1 cellular context compared by ENCODE assay signal in genomic region chr3:17182158-17182557, GRCh38.
TF ChIP-seq lines count a peak whose summit lies in the region.

No MANE protein-coding gene starts in this region.

TF ChIP-seq in GM12878, 131 proteins besides CTCF, POLR2A, EP300 and RAD21 (continued from another document and continues in another):
- TF ChIP-seq CUX1 (IDR thresholded peaks at IDR 0.05; ENCODE audit: insufficient replicate concordance, low read depth, low read length) (peak; percentile 85), TCF3 (IDR thresholded peaks at IDR 0.05; ENCODE audit: borderline replicate concordance, insufficient read depth, low read depth, low read length) (peak; percentile 87), POU2F2 (IDR thresholded peaks at IDR 0.05; ENCODE audit: borderline replicate concordance, low read depth, low read length) (peak; percentile 75; the same call in 1 of the 3 replicates), NFIC (IDR thresholded peaks at IDR 0.05; ENCODE audit: low read depth, low read length) (peak; percentile 96), E2F8 (IDR thresholded peaks at IDR 0.05; ENCODE audit: low read depth, partially characterized antibody) (peak; percentile 42), NR2F1 (conservative IDR thresholded peaks at IDR 0.05) (peak; percentile 16; the same call in 1 of the 2 replicates), FOXK2 (IDR thresholded peaks at IDR 0.05) (no peak), RFX5 (IDR thresholded peaks at IDR 0.05; ENCODE audit: low read depth, low read length) (no peak), MEF2A (IDR thresholded peaks at IDR 0.05; ENCODE audit: insufficient read depth, low read depth, low read length) (peak; percentile 92), ZSCAN29 (IDR thresholded peaks at IDR 0.05) (no peak), SREBF2 (IDR thresholded peaks at IDR 0.05; ENCODE audit: low read length) (no peak), FOS (IDR thresholded peaks at IDR 0.05; ENCODE audit: borderline replicate concordance, extremely low read depth, insufficient read length) (no peak), FOXM1 (IDR thresholded peaks at IDR 0.05; ENCODE audit: low read depth, low read length) (peak; percentile 95), IKZF1 (conservative IDR thresholded peaks at IDR 0.05) (peak; percentile 95), DPF2 (IDR thresholded peaks at IDR 0.05) (peak; percentile 90), CBX5 (IDR thresholded peaks at IDR 0.05; ENCODE audit: low read depth) (0 out of 2 replicates have a peak, but pooled peaks have one; percentile 64), SPI1 (IDR thresholded peaks at IDR 0.05; ENCODE audit: borderline replicate concordance, insufficient read depth, low read depth, low read length) (no peak), JUNB (IDR thresholded peaks at IDR 0.05) (peak; percentile 47), RUNX3 (IDR thresholded peaks at IDR 0.05; ENCODE audit: low read length) (peak; percentile 99), CHD4 (IDR thresholded peaks at IDR 0.05) (no peak), BACH1 (IDR thresholded peaks at IDR 0.05; ENCODE audit: borderline replicate concordance) (peak; percentile 70; the same call in 1 of the 2 replicates), ATF2 (IDR thresholded peaks at IDR 0.05; ENCODE audit: low read length) (peak; percentile 89), NR2C2 (IDR thresholded peaks at IDR 0.05; ENCODE audit: borderline replicate concordance, control insufficient read depth, insufficient read length, low read depth) (no peak), PAX8 (IDR thresholded peaks at IDR 0.05) (peak; percentile 28; the same call in 1 of the 2 replicates), MTA3 (IDR thresholded peaks at IDR 0.05; ENCODE audit: borderline replicate concordance, low read length) (peak; percentile 87; the same call in 1 of the 2 replicates), SMAD1 (IDR thresholded peaks at IDR 0.05; ENCODE audit: low read depth, partially characterized antibody) (peak; percentile 79), YY1 (IDR thresholded peaks at IDR 0.05; ENCODE audit: low read depth, low read length) (no peak), CBFB (IDR thresholded peaks at IDR 0.05; ENCODE audit: low read depth) (peak; percentile 85; the same call in 1 of the 2 replicates), IRF4 (IDR thresholded peaks at IDR 0.05; ENCODE audit: low read depth, low read length) (peak; percentile 90), PAX5 (IDR thresholded peaks at IDR 0.05; ENCODE audit: borderline replicate concordance, low read depth, low read length) (no peak)
- TF ChIP-seq, protein P1, sequence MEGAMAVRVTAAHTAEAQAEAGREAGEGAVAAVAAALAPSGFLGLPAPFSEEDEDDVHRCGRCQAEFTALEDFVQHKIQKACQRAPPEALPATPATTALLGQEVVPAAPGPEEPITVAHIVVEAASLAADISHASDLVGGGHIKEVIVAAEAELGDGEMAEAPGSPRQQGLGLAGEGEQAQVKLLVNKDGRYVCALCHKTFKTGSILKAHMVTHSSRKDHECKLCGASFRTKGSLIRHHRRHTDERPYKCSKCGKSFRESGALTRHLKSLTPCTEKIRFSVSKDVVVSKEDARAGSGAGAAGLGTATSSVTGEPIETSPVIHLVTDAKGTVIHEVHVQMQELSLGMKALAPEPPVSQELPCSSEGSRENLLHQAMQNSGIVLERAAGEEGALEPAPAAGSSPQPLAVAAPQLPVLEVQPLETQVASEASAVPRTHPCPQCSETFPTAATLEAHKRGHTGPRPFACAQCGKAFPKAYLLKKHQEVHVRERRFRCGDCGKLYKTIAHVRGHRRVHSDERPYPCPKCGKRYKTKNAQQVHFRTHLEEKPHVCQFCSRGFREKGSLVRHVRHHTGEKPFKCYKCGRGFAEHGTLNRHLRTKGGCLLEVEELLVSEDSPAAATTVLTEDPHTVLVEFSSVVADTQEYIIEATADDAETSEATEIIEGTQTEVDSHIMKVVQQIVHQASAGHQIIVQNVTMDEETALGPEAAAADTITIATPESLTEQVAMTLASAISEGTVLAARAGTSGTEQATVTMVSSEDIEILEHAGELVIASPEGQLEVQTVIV (IDR thresholded peaks at IDR 0.05; ENCODE audit: borderline replicate concordance, partially characterized antibody), result no peak
- TF ChIP-seq, protein P2, sequence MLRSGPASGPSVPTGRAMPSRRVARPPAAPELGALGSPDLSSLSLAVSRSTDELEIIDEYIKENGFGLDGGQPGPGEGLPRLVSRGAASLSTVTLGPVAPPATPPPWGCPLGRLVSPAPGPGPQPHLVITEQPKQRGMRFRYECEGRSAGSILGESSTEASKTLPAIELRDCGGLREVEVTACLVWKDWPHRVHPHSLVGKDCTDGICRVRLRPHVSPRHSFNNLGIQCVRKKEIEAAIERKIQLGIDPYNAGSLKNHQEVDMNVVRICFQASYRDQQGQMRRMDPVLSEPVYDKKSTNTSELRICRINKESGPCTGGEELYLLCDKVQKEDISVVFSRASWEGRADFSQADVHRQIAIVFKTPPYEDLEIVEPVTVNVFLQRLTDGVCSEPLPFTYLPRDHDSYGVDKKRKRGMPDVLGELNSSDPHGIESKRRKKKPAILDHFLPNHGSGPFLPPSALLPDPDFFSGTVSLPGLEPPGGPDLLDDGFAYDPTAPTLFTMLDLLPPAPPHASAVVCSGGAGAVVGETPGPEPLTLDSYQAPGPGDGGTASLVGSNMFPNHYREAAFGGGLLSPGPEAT (IDR thresholded peaks at IDR 0.05; ENCODE audit: low read depth), result peak; percentile 92
- TF ChIP-seq, protein P3, sequence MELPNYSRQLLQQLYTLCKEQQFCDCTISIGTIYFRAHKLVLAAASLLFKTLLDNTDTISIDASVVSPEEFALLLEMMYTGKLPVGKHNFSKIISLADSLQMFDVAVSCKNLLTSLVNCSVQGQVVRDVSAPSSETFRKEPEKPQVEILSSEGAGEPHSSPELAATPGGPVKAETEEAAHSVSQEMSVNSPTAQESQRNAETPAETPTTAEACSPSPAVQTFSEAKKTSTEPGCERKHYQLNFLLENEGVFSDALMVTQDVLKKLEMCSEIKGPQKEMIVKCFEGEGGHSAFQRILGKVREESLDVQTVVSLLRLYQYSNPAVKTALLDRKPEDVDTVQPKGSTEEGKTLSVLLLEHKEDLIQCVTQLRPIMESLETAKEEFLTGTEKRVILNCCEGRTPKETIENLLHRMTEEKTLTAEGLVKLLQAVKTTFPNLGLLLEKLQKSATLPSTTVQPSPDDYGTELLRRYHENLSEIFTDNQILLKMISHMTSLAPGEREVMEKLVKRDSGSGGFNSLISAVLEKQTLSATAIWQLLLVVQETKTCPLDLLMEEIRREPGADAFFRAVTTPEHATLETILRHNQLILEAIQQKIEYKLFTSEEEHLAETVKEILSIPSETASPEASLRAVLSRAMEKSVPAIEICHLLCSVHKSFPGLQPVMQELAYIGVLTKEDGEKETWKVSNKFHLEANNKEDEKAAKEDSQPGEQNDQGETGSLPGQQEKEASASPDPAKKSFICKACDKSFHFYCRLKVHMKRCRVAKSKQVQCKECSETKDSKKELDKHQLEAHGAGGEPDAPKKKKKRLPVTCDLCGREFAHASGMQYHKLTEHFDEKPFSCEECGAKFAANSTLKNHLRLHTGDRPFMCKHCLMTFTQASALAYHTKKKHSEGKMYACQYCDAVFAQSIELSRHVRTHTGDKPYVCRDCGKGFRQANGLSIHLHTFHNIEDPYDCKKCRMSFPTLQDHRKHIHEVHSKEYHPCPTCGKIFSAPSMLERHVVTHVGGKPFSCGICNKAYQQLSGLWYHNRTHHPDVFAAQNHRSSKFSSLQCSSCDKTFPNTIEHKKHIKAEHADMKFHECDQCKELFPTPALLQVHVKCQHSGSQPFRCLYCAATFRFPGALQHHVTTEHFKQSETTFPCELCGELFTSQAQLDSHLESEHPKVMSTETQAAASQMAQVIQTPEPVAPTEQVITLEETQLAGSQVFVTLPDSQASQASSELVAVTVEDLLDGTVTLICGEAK (IDR thresholded peaks at IDR 0.05; ENCODE audit: borderline replicate concordance), result 0 out of 2 replicates have a peak, but pooled peaks have one; percentile 9
- TF ChIP-seq, protein P4, sequence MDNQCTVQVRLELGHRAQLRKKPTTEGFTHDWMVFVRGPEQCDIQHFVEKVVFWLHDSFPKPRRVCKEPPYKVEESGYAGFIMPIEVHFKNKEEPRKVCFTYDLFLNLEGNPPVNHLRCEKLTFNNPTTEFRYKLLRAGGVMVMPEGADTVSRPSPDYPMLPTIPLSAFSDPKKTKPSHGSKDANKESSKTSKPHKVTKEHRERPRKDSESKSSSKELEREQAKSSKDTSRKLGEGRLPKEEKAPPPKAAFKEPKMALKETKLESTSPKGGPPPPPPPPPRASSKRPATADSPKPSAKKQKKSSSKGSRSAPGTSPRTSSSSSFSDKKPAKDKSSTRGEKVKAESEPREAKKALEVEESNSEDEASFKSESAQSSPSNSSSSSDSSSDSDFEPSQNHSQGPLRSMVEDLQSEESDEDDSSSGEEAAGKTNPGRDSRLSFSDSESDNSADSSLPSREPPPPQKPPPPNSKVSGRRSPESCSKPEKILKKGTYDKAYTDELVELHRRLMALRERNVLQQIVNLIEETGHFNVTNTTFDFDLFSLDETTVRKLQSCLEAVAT (IDR thresholded peaks at IDR 0.05), result peak; percentile 56; the same call in 1 of the 2 replicates
- TF ChIP-seq, protein P5, sequence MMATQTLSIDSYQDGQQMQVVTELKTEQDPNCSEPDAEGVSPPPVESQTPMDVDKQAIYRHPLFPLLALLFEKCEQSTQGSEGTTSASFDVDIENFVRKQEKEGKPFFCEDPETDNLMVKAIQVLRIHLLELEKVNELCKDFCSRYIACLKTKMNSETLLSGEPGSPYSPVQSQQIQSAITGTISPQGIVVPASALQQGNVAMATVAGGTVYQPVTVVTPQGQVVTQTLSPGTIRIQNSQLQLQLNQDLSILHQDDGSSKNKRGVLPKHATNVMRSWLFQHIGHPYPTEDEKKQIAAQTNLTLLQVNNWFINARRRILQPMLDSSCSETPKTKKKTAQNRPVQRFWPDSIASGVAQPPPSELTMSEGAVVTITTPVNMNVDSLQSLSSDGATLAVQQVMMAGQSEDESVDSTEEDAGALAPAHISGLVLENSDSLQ (IDR thresholded peaks at IDR 0.05), result peak; percentile 78
